8 cellular contexts compared by ENCODE assay signal in genomic region chr15:41493205-41493901, GRCh38. TPM values are rescaled to one million over a fixed set of nuclear protein-coding genes. Genes with fewer than 3 reads are reported as not detected.
DNase-seq lines count a peak whose midpoint lies in the region; ATAC-seq and TF ChIP-seq lines count a peak whose summit lies in the region.

ITPKA (plus strand) TSS chr15:41493874; CDS start chr15:41493928, 54 bp downstream.

- H3K27me3 ChIP-seq in thymus (ENCODE audit: control insufficient read depth, insufficient read depth) = peaks cover 55% of the 10 kb centered on the region

- in situ Hi-C loops in Caki2 (cut with HindIII; ENCODE audit: low pct_unique_long_range_greater_than_20kb, low sequenced_read_pairs) = no loop called here

- H3K9me3 ChIP-seq in thymus (ENCODE audit: control insufficient read depth) = no peaks in the 10 kb centered on the region

- peaks cover 19% of the 10 kb centered on the region for H3K4me1 ChIP-seq in thymus (ENCODE audit: control insufficient read depth, insufficient read depth, low read length)

- TF ChIP-seq CTCF in GM20000 (IDR thresholded peaks at IDR 0.05; ENCODE audit: extremely low read depth, missing control alignments) (no peak), fibroblast of villous mesenchyme (IDR thresholded peaks at IDR 0.05; ENCODE audit: insufficient read depth, low read depth, low read length) (no peak), omental fat pad (IDR thresholded peaks at IDR 0.05) (no peak)

- H3K36me3 ChIP-seq in thymus (ENCODE audit: control insufficient read depth, insufficient read depth) = no peaks in the 10 kb centered on the region

- H3K4me3 ChIP-seq in fibroblast of villous mesenchyme (ENCODE audit: low read depth, low read length) = peak within 1 kb of the TSS; percentile 60
- H3K4me3 ChIP-seq in thymus (ENCODE audit: low read length) = peak within 1 kb of the TSS; percentile 71

- ATAC-seq in omental fat pad (ENCODE audit: low FRiP score) = peak; percentile 87

- no peak within 1 kb of the TSS for H3K27ac ChIP-seq in thymus (ENCODE audit: low read depth)

- WGBS in thymus = 1% methylated on average over 60 of the region's 60 CpGs

- DNase-seq in Caki2 (ENCODE audit: low read depth) = peak; percentile 82
- DNase-seq in GM20000 (ENCODE audit: low spot score) = peak; percentile 97
- DNase-seq in HS-5 (ENCODE audit: low read depth) = peak; percentile 68
- peak; percentile 72 for DNase-seq in RPMI8226
- peak; percentile 60 for DNase-seq in activated effector memory CD4-positive, alpha-beta T cell treated with Interleukin-2 at 50 U/mL for 16 hours
- peak; percentile 74 for DNase-seq in fibroblast of villous mesenchyme (ENCODE audit: low read depth)
- DNase-seq in omental fat pad (ENCODE audit: low spot score) = peak; percentile 60

RNA-seq across cellular contexts. Expression of gene ITPKA, which starts in this region (rescaled TPM):
- total RNA-seq in Caki2 (2014; rRNA removed; shearing (Covaris generic); ENCODE audit: low replicate concordance) = 6.7 and 30.3 TPM in 2 replicates
- total RNA-seq in fibroblast of villous mesenchyme = 0.86 and 1.6 TPM in 2 replicates
- 1 to 10 TPM in 2 of 4 donors, not detected in 2; 1.2 to 2.0 TPM for total RNA-seq in omental fat pad
- 0.66 TPM for polyA plus RNA-seq in thymus
